ENCODE assay signal across 26 cellular contexts in the genomic region with DNA sequence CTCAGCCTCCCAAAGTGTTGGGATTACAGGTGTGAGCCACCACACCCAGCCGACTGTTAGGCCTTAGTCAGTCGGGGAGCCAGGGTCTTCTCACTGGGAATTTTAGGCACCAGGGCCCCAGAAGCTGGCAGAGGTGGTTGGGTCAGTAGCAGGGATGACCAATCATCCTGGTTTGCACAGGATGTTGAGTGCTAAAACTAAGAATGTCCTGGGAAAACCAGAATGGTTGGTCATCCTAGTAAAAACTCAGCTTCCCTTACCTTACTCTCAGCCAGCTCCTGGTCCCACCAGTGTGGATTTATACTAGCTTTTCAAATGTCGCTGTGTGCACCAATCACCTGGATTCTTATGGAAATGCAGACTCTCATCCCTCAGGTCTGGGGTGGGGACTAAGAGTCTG. TPM values are rescaled to one million over a fixed set of nuclear protein-coding genes. Genes with fewer than 3 reads are reported as not detected.
A peak's percentile ranks its signal among the peaks of the same experiment; 100 is the strongest.
DNase-seq lines count a peak whose midpoint lies in the region; ATAC-seq, FAIRE-seq and TF ChIP-seq lines count a peak whose summit lies in the region.
"Had no signal": no experiment of that assay in that cellular context is flagged by ENCODE, and none has a peak within 500 bp of the region (broad histone marks: within the 10 kb centered on the region; RNA-seq: fewer than 3 reads in every experiment).

No MANE protein-coding gene starts in this region.

- no peak for TF ChIP-seq POLR2A in IMR-90 (IDR thresholded peaks at IDR 0.05; ENCODE audit: low read depth, low read length)

- H3K4me3 ChIP-seq in IMR-90 (ENCODE audit: insufficient read depth, low read depth, low read length) (no peak overlapping the region), bronchial epithelial cell (ENCODE audit: low read depth, low read length) (no peak overlapping the region), iPS-20b (ENCODE audit: low read length) (peak overlapping the region; percentile 7; the same call in 1 of the 2 replicates), osteoblast (ENCODE audit: insufficient read depth, low read length) (no peak overlapping the region)
- H3K4me3 ChIP-seq: A549, GM12878, SK-N-MC had no signal

- H3K56ac ChIP-seq in IMR-90 (ENCODE audit: extremely low read depth, insufficient read depth, low read length): no peak overlapping the region

- H2AFZ ChIP-seq in IMR-90 (replicated peaks; ENCODE audit: low read length, poor library complexity) (peak overlapping the region; percentile 77), osteoblast (ENCODE audit: low read length) (no peak overlapping the region)

- no peak overlapping the region for H3K23ac ChIP-seq in IMR-90 (ENCODE audit: low read depth, low read length)

- H3K9ac ChIP-seq in IMR-90 (ENCODE audit: low read depth, low read length): no peak overlapping the region
- H3K9ac ChIP-seq in iPS-20b (ENCODE audit: low read depth, low read length): peak overlapping the region; percentile 22; the same call in 1 of the 2 replicates

- intact Hi-C loops in IMR-90 (cut with micrococcal nuclease) (no loop called here), head of caudate nucleus (cut with DNase I) (no loop called here)

- no peak for TF ChIP-seq RAD21 in IMR-90 (IDR thresholded peaks at IDR 0.05; ENCODE audit: low read length)

- H4K5ac ChIP-seq in IMR-90 (ENCODE audit: low read depth, low read length): peak overlapping the region; percentile 8; the same call in 1 of the 2 replicates

- H3K27ac ChIP-seq in IMR-90 (ENCODE audit: insufficient read depth, low read length) (no peak overlapping the region), iPS-20b (ENCODE audit: low read length) (no peak overlapping the region), osteoblast (ENCODE audit: low read depth, low read length) (no peak overlapping the region)
- H3K27ac ChIP-seq: A549, HL-60, SK-N-MC had no signal

- peak overlapping the region; percentile 60; the same call in 1 of the 2 replicates for H3K4ac ChIP-seq in IMR-90 (ENCODE audit: low read depth, low read length)

- H2AK9ac ChIP-seq in IMR-90 (replicated peaks; ENCODE audit: low read depth, low read length, poor library complexity): peak overlapping the region; percentile 74

- H3K79me1 ChIP-seq in IMR-90 (ENCODE audit: low read depth in 1 of 2, low read length in 2 of 2): no peaks in the 10 kb centered on the region

- peak overlapping the region; percentile 15; the same call in 1 of the 3 replicates for H2BK15ac ChIP-seq in IMR-90 (ENCODE audit: low read depth, low read length)

- no peaks in the 10 kb centered on the region for H3K79me2 ChIP-seq in osteoblast (ENCODE audit: insufficient read depth, low read length)

- H3K9me1 ChIP-seq in IMR-90 (ENCODE audit: insufficient read depth, low read length): peaks cover 8% of the 10 kb centered on the region

- FAIRE-seq in bronchial epithelial cell (lab: Jason Lieb, UNC): no peak
- FAIRE-seq: A549, D721Med, GM12878 had no signal

- H4K8ac ChIP-seq in IMR-90 (ENCODE audit: low read depth in 2 of 2, low read length in 2 of 2): peak overlapping the region in 1 of 2 experiments; percentile 45; a peak in 1 of 4 replicates

- H3K9me3 ChIP-seq in IMR-90 (ENCODE audit: control insufficient read depth, insufficient read depth, low read length) (no peaks in the 10 kb centered on the region), iPS-20b (ENCODE audit: insufficient read depth, low read depth, low read length) (no peaks in the 10 kb centered on the region), osteoblast (ENCODE audit: low read depth, low read length) (no peaks in the 10 kb centered on the region)
- H3K9me3 ChIP-seq: A549, BE2C had no signal

- dilution Hi-C loops in IMR-90 (cut with HindIII; ENCODE audit: low sequenced_read_pairs, unreplicated experiment): no loop called here

- H3K27me3 ChIP-seq in IMR-90 (ENCODE audit: control insufficient read depth, insufficient read depth, low read length): no peaks in the 10 kb centered on the region
- H3K27me3 ChIP-seq in bronchial epithelial cell (ENCODE audit: control insufficient read depth, insufficient read depth, low read length): no peaks in the 10 kb centered on the region
- no peaks in the 10 kb centered on the region for H3K27me3 ChIP-seq in iPS-20b (ENCODE audit: insufficient read depth, low read length)
- H3K27me3 ChIP-seq in osteoblast (ENCODE audit: insufficient read depth, low read length): no peaks in the 10 kb centered on the region

- H2BK120ac ChIP-seq in IMR-90 (ENCODE audit: low read depth, low read length): peak overlapping the region; percentile 57; the same call in 1 of the 2 replicates

- no peak overlapping the region for H3K4me2 ChIP-seq in IMR-90 (ENCODE audit: low read depth, low read length)
- no peak overlapping the region for H3K4me2 ChIP-seq in osteoblast (ENCODE audit: insufficient read depth, low read length)
- H3K4me2 ChIP-seq: A549 had no signal

- TF ChIP-seq CTCF in IMR-90 (conservative IDR thresholded peaks at IDR 0.05; ENCODE audit: low read depth, low read length): no peak
- no peak for TF ChIP-seq CTCF in bronchial epithelial cell (IDR thresholded peaks at IDR 0.05; ENCODE audit: insufficient read depth, low read length, severe bottlenecking)
- TF ChIP-seq CTCF in osteoblast (IDR thresholded peaks at IDR 0.05; ENCODE audit: extremely low read depth, low read depth, low read length): no peak

- no peak overlapping the region for H2BK5ac ChIP-seq in IMR-90 (ENCODE audit: low read depth, low read length, poor library complexity, severe bottlenecking)

- in situ Hi-C loops in IMR-90 (cut with MboI; ENCODE audit: low sequenced_read_pairs): loop anchor here (25.0 kb wide), 2 partner anchors 771 to 1096 kb away; partner anchors contain the start of gene ATP9A

- peak overlapping the region; percentile 20; the same call in 1 of the 2 replicates for H2BK20ac ChIP-seq in IMR-90 (ENCODE audit: low read depth, low read length)

- H4K20me1 ChIP-seq in IMR-90 (ENCODE audit: insufficient read depth, low read length): no peaks in the 10 kb centered on the region
- H4K20me1 ChIP-seq in osteoblast (ENCODE audit: insufficient read depth, low read length): no peaks in the 10 kb centered on the region

- H4K91ac ChIP-seq in IMR-90 (ENCODE audit: insufficient read depth, low read depth, low read length): peak overlapping the region; percentile 26; the same call in 1 of the 2 replicates

- WGBS in IMR-90 (ENCODE audit: extremely low coverage in 2 of 2, insufficient read length in 1 of 2), 2 experiments: no CpG with 5 or more reads among the region's 3 CpGs

- H3K4me1 ChIP-seq in IMR-90 (ENCODE audit: control insufficient read depth, insufficient read depth, low read length) (peaks cover 3% of the 10 kb centered on the region), iPS-20b (ENCODE audit: insufficient read depth, low read length) (peaks cover 27% of the 10 kb centered on the region; the same call in 1 of the 2 replicates), osteoblast (ENCODE audit: insufficient read depth, low read length) (peaks cover 5% of the 10 kb centered on the region)
- H3K4me1 ChIP-seq: A549, BE2C had no signal

- no peak overlapping the region for H3K18ac ChIP-seq in IMR-90 (ENCODE audit: low read depth, low read length)

- H3K36me3 ChIP-seq in IMR-90 (ENCODE audit: control insufficient read depth, insufficient read depth, low read length) (no peaks in the 10 kb centered on the region), bronchial epithelial cell (ENCODE audit: control insufficient read depth, insufficient read depth, low read length) (no peaks in the 10 kb centered on the region), iPS-20b (ENCODE audit: insufficient read depth, low read depth, low read length) (no peaks in the 10 kb centered on the region), osteoblast (ENCODE audit: insufficient read depth, low read length) (no peaks in the 10 kb centered on the region)
- H3K36me3 ChIP-seq: BE2C had no signal

- POLR2A ChIA-PET in IMR-90 (lab: Charles Lee; ENCODE audit: unreplicated experiment): no interaction called here

- CTCF ChIA-PET in IMR-90 (lab: Yijun Ruan, JAX): interaction anchor here (0.7 kb wide), 2 partner anchors 155 to 251 kb away, joined by 3 to 6 read pairs; no protein-coding TSS in a partner anchor

- DNase-seq in ELR (ENCODE audit: low read depth) (peak; percentile 68), IMR-90 (peak; percentile 37), bronchial epithelial cell (ENCODE audit: low read depth) (peak; percentile 23), osteoblast (ENCODE audit: insufficient read length, low spot score, missing footprints) (no peak), head of caudate nucleus (no peak)
- DNase-seq: BE2C, DMS53, MV-4-11, NCI-H1694, NCI-H2081 treated with DMSO at 0.1 percent for 48 hours, NCI-H2171 treated with DMSO at 0.1 percent for 48 hours, NCI-H524 treated with DMSO at 0.1 percent for 48 hours, NCI-H82, OCI-M1, SHP77 treated with DMSO at 0.1 percent for 48 hours, SW 1271 had no signal

- peak overlapping the region; percentile 65; the same call in 1 of the 2 replicates for H3K14ac ChIP-seq in IMR-90 (replicated peaks; ENCODE audit: low read depth, low read length)

- BruUV-seq in IMR-90 (replicated peaks; lab: Mats Ljungman, UMichigan): no TSS peak

- peak overlapping the region; percentile 5; the same call in 1 of the 2 replicates for H2AK5ac ChIP-seq in IMR-90 (ENCODE audit: low read depth, low read length)

- ATAC-seq in IMR-90 (ENCODE audit: low read depth): no peak
- ATAC-seq in GM21786 (IDR thresholded peaks at IDR 0.05; ENCODE audit: unreplicated experiment): no peak
- no peak for ATAC-seq in HG02938 (IDR thresholded peaks at IDR 0.05; ENCODE audit: unreplicated experiment)
- ATAC-seq: A549, GM12878, HCT116 had no signal

RNA-seq across cellular contexts. Expression of gene KCNG1, which starts 31.8 kb away (rescaled TPM):
- total RNA-seq in IMR-90 (2012; rRNA removed): 23.6 and 23.7 TPM in 2 replicates
- 51.4 and 54.6 TPM in 2 replicates for polyA plus RNA-seq in IMR-90 (2012; rRNA removed)
- 46.1 and 81.9 TPM in 2 replicates for polyA plus RNA-seq in IMR-90 (2012; cell fraction: cytosol; rRNA removed)
- 44.6 and 106 TPM in 2 replicates for polyA plus RNA-seq in IMR-90 (2012; cell fraction: nucleus; rRNA removed; ENCODE audit: low replicate concordance)
- total RNA-seq in bronchial epithelial cell: 90.6 and 91.1 TPM in 2 replicates
- total RNA-seq in osteoblast: 13.6 and 16.3 TPM in 2 replicates
- total RNA-seq: GM12878, HT-29 had no signal
- polyA plus RNA-seq: GM12878 had no signal

RNA-seq across cellular contexts. Expression of gene MOCS3, which starts 32.5 kb away (rescaled TPM):
- total RNA-seq in IMR-90 (2012; rRNA removed) (9.9 and 11.4 TPM in 2 replicates), bronchial epithelial cell (8.1 and 9.7 TPM in 2 replicates), osteoblast (9.7 and 10.5 TPM in 2 replicates)
- polyA plus RNA-seq in IMR-90 (2012; rRNA removed): 3.3 and 3.4 TPM in 2 replicates
- 2.8 and 4.6 TPM in 2 replicates for polyA plus RNA-seq in IMR-90 (2012; cell fraction: cytosol; rRNA removed)
- 1.7 and 2.5 TPM in 2 replicates for polyA plus RNA-seq in IMR-90 (2012; cell fraction: nucleus; rRNA removed; ENCODE audit: low replicate concordance)

RNA-seq across cellular contexts. Expression of gene DPM1, which starts 32.7 kb away (rescaled TPM):
- 89.1 and 127 TPM in 2 replicates for total RNA-seq in IMR-90 (2012; rRNA removed)
- 48.8 and 59.1 TPM in 2 replicates for polyA plus RNA-seq in IMR-90 (2012; rRNA removed)
- 34.1 and 40.1 TPM in 2 replicates for polyA plus RNA-seq in IMR-90 (2012; cell fraction: cytosol; rRNA removed)
- 10.8 and 39.1 TPM in 2 replicates for polyA plus RNA-seq in IMR-90 (2012; cell fraction: nucleus; rRNA removed; ENCODE audit: low replicate concordance)
- 82.7 and 87.8 TPM in 2 replicates for total RNA-seq in bronchial epithelial cell
- total RNA-seq in osteoblast: 43.3 and 53.2 TPM in 2 replicates

RNA-seq across cellular contexts. Expression of gene ADNP, which starts 59.8 kb away (rescaled TPM):
- total RNA-seq in IMR-90 (2012; rRNA removed) (23.1 and 23.3 TPM in 2 replicates), bronchial epithelial cell (22.5 and 28.2 TPM in 2 replicates), osteoblast (23.5 and 26.2 TPM in 2 replicates)
- 17.5 and 24.8 TPM in 2 replicates for polyA plus RNA-seq in IMR-90 (2012; rRNA removed)
- polyA plus RNA-seq in IMR-90 (2012; cell fraction: cytosol; rRNA removed): 5.1 and 7.4 TPM in 2 replicates
- 10.9 and 65.8 TPM in 2 replicates for polyA plus RNA-seq in IMR-90 (2012; cell fraction: nucleus; rRNA removed; ENCODE audit: low replicate concordance)

Comparison
In these comparisons a context has a peak if more than half of its experiments do, and no peak if none do; other contexts are left out.
1. DNase-seq: peak in ELR (single experiment), IMR-90 (single experiment) and bronchial epithelial cell (single experiment); none in osteoblast (single experiment) and head of caudate nucleus (0 of 42).